2 cellular contexts compared by ENCODE assay signal in genomic region chr1:202181586-202181985, GRCh38.
TF ChIP-seq lines count a peak whose summit lies in the region.

No MANE protein-coding gene starts in this region.

TF ChIP-seq in HEK293, 187 proteins besides CTCF, POLR2A, EP300 and RAD21:
- TF ChIP-seq ZFHX2 (tag by site-specific recombination; conservative IDR thresholded peaks at IDR 0.05) (peak; percentile 90), EGR2 (tag by site-specific recombination; IDR thresholded peaks at IDR 0.05; ENCODE audit: low read depth) (peak; percentile 87), ZNF132 (tag by site-specific recombination; IDR thresholded peaks at IDR 0.05; ENCODE audit: borderline replicate concordance) (no peak), ZSCAN30 (tag by site-specific recombination; IDR thresholded peaks at IDR 0.05) (no peak), ZNF354C (tag by site-specific recombination; IDR thresholded peaks at IDR 0.05; ENCODE audit: borderline replicate concordance, low read depth) (no peak)

TF ChIP-seq in H1, 55 proteins besides CTCF, POLR2A, EP300 and RAD21:
- TF ChIP-seq KDM4A (IDR thresholded peaks at IDR 0.05; ENCODE audit: low read depth, low read length, severe bottlenecking) (no peak), SIX5 (IDR thresholded peaks at IDR 0.05; ENCODE audit: low read depth, low read length) (no peak)
